In genomic region chr22:42190274-42190673, GRCh38 we compare ENCODE assay signal across 31 cellular contexts. TPM values are rescaled to one million over a fixed set of nuclear protein-coding genes. Genes with fewer than 3 reads are reported as not detected.
DNase-seq lines count a peak whose midpoint lies in the region; ATAC-seq and TF ChIP-seq lines count a peak whose summit lies in the region.
"Had no signal": no experiment of that assay in that cellular context is flagged by ENCODE, and none has a peak within 500 bp of the region (broad histone marks: within the 10 kb centered on the region; RNA-seq: fewer than 3 reads in every experiment).

No MANE protein-coding gene starts in this region.

- DNase-seq in EH (ENCODE audit: low read depth) (peak; percentile 37), T-helper 17 cell (no peak), fibroblast of gingiva (ENCODE audit: low read depth) (peak; percentile 18), trophoblast cell (peak; percentile 66 to 68), germinal center (ENCODE audit: low spot score) (no peak), NCI-H510A treated with DMSO at 0.1 percent for 48 hours (lab: John Stamatoyannopoulos, UW) (no peak), thyroid gland (no peak)
- DNase-seq: activated CD4-positive, alpha-beta T cell treated with anti-CD3 and anti-CD28 coated beads for 1 hour; activated CD8-positive, alpha-beta T cell treated with anti-CD3 and anti-CD28 coated beads for 36 hours; activated gamma-delta T cell treated with Interleukin-2 at 50 U/mL for 16 hours; activated T-cell treated with anti-CD3 and anti-CD28 coated beads for 4 hours; COR-L47; DMS79 treated with DMSO at 0.1 percent for 48 hours; effector memory CD4-positive, alpha-beta T cell; NCI-H1436 treated with DMSO at 0.1 percent for 48 hours; NCI-H526; Peyer's patch; posterior cingulate gyrus; right lobe of liver; stimulated activated CD4-positive, alpha-beta T cell treated with anti-CD3 and anti-CD28 coated beads, Interleukin-15, amount 100 ng/mL, for 24 hours; stimulated activated naive CD8-positive, alpha-beta T cell treated with anti-CD3 and anti-CD28 coated beads, Interleukin-15, Interleukin-2, amounts not matched to agents 100 U/mL and 50 U/mL, for 24 hours; T-helper 1 cell had no signal

- no peak overlapping the region for H3K18ac ChIP-seq in trophoblast cell (ENCODE audit: low read length)

- no peak overlapping the region for H3K9ac ChIP-seq in trophoblast cell (ENCODE audit: low read length)

- H3K4me1 Mint-ChIP-seq in T-helper 17 cell = peaks cover 66% of the 10 kb centered on the region

- H3K9me3 ChIP-seq in T-helper 17 cell (ENCODE audit: control insufficient read depth, low read length, poor library complexity, severe bottlenecking) (no peaks in the 10 kb centered on the region), trophoblast cell (ENCODE audit: insufficient read depth, low read depth, low read length) (no peaks in the 10 kb centered on the region), thyroid gland (no peaks in the 10 kb centered on the region)
- H3K9me3 ChIP-seq: A549, breast epithelium, esophagus muscularis mucosa, Peyer's patch, right lobe of liver, SJSA1 had no signal

- H3K27me3 Mint-ChIP-seq in T-helper 17 cell = no peaks in the 10 kb centered on the region
- H3K27me3 Mint-ChIP-seq: activated CD8-positive, alpha-beta T cell treated with anti-CD3 and anti-CD28 coated beads for 36 hours; B cell had no signal

- H2AK5ac ChIP-seq in trophoblast cell (ENCODE audit: low read length) = no peak overlapping the region

- H3K4ac ChIP-seq in trophoblast cell (ENCODE audit: low read depth, low read length) = no peak overlapping the region

- H3K27ac Mint-ChIP-seq in T-helper 17 cell = peak overlapping the region; percentile 97
- H3K27ac Mint-ChIP-seq: activated CD8-positive, alpha-beta T cell treated with anti-CD3 and anti-CD28 coated beads for 36 hours; B cell had no signal

- no peak overlapping the region for H2AFZ ChIP-seq in trophoblast cell (ENCODE audit: insufficient read depth, low read length, poor library complexity)

- H3K27ac ChIP-seq in trophoblast cell (ENCODE audit: low read depth, low read length) (no peak overlapping the region), thyroid gland (no peak overlapping the region)
- H3K27ac ChIP-seq: A549, breast epithelium, esophagus muscularis mucosa, Peyer's patch, right lobe of liver, SJSA1 had no signal

- H4K8ac ChIP-seq in trophoblast cell (ENCODE audit: low read depth, low read length) = no peak overlapping the region

- no peak for TF ChIP-seq CTCF in thyroid gland (IDR thresholded peaks at IDR 0.05)

- no peak overlapping the region for H4K12ac ChIP-seq in trophoblast cell (ENCODE audit: low read depth, low read length)

- H3K36me3 ChIP-seq in trophoblast cell (ENCODE audit: control insufficient read depth in 1 of 2, insufficient read depth in 2 of 2, low read length in 2 of 2) (no peaks in the 10 kb centered on the region), thyroid gland (no peaks in the 10 kb centered on the region)
- H3K36me3 ChIP-seq: breast epithelium, esophagus muscularis mucosa, Peyer's patch, right lobe of liver, SJSA1 had no signal

- H3K4me3 ChIP-seq in trophoblast cell (ENCODE audit: low read depth, low read length) = no peak overlapping the region
- H3K4me3 ChIP-seq in thyroid gland (replicated peaks in 1 of 3) = no peak overlapping the region
- H3K4me3 ChIP-seq: A549, breast epithelium, esophagus muscularis mucosa, GM12878, lung, Peyer's patch, right lobe of liver, SJSA1 had no signal

- H3K36me3 Mint-ChIP-seq in T-helper 17 cell (ENCODE audit: low read depth) = peaks cover 2% of the 10 kb centered on the region

- no peak for ATAC-seq in T-helper 17 cell
- ATAC-seq in GM18873 (IDR thresholded peaks at IDR 0.05; ENCODE audit: low FRiP score, unreplicated experiment) = no peak
- ATAC-seq: A549; activated CD8-positive, alpha-beta T cell treated with anti-CD3 and anti-CD28 coated beads for 36 hours; GM12878; stimulated activated naive CD8-positive, alpha-beta T cell treated with anti-CD3 and anti-CD28 coated beads, Interleukin-15, Interleukin-2, amounts not matched to agents 100 U/mL and 50 U/mL, for 24 hours had no signal

- H3K4me1 ChIP-seq in trophoblast cell (ENCODE audit: control insufficient read depth in 1 of 2, insufficient read depth in 2 of 2, low read length in 2 of 2) (peaks cover 7 to 11% of the 10 kb centered on the region in 2 experiments), thyroid gland (peaks cover 7 to 38% of the 10 kb centered on the region in 2 donors)
- H3K4me1 ChIP-seq: breast epithelium had no signal

- no peak overlapping the region for H2BK5ac ChIP-seq in trophoblast cell (ENCODE audit: low read depth, low read length, poor library complexity)

- no peak overlapping the region for H4K91ac ChIP-seq in trophoblast cell (ENCODE audit: low read depth, low read length)

- H3K79me2 ChIP-seq in trophoblast cell (ENCODE audit: control insufficient read depth, insufficient read depth, low read length, poor library complexity) = no peaks in the 10 kb centered on the region

- H3K23ac ChIP-seq in trophoblast cell (ENCODE audit: low read length) = no peak overlapping the region

- no peak overlapping the region for H3K4me2 ChIP-seq in trophoblast cell (ENCODE audit: low read length)
- H3K4me2 ChIP-seq: A549 had no signal

- no peak for TF ChIP-seq POLR2A in thyroid gland (IDR thresholded peaks at IDR 0.05)

- H3K14ac ChIP-seq in trophoblast cell (ENCODE audit: low read length) = no peak overlapping the region

- H3K79me1 ChIP-seq in trophoblast cell (ENCODE audit: low read length) = no peaks in the 10 kb centered on the region

- no peak overlapping the region for H2BK12ac ChIP-seq in trophoblast cell (ENCODE audit: low read length)

- no peak overlapping the region for H3K4me3 Mint-ChIP-seq in T-helper 17 cell
- H3K4me3 Mint-ChIP-seq: activated CD8-positive, alpha-beta T cell treated with anti-CD3 and anti-CD28 coated beads for 36 hours; B cell; neural crest cell had no signal

- H2BK120ac ChIP-seq in trophoblast cell (ENCODE audit: insufficient read depth, low read length, poor library complexity) = no peak overlapping the region

- intact Hi-C loops in thyroid gland (cut with DNase I) = no loop called here

- no CpG with 5 or more reads among the region's 1 CpG for WGBS in trophoblast cell (ENCODE audit: extremely low coverage, insufficient coverage, insufficient read length)
- 100% methylated on average over 1 of the region's 1 CpG for WGBS in thyroid gland, 2 donors

- H3K27me3 ChIP-seq in trophoblast cell (ENCODE audit: insufficient read depth, low read length) (no peaks in the 10 kb centered on the region), thyroid gland (no peaks in the 10 kb centered on the region)
- H3K27me3 ChIP-seq: breast epithelium, esophagus muscularis mucosa, Peyer's patch, right lobe of liver, SJSA1 had no signal

RNA-seq across cellular contexts. Expression of gene CYP2D6, which starts 59.7 kb away (rescaled TPM):
- total RNA-seq in T-helper 17 cell = 1 to 10 TPM; 5.9 to 9.6 TPM
- 0.31 and 0.48 TPM in 2 replicates for polyA plus RNA-seq in trophoblast cell (2013)
- 1 to 10 TPM in 2 of 4 donors, under 1 TPM in 2; 0.73 to 2.7 (median 1.6) TPM for total RNA-seq in thyroid gland

Comparison
In these comparisons a context has a peak if more than half of its experiments do, and no peak if none do; other contexts are left out.
1. DNase-seq: peak in EH (single experiment), fibroblast of gingiva (single experiment) and trophoblast cell (2 of 2); none in T-helper 17 cell (0 of 3), germinal center (single experiment), NCI-H510A treated with DMSO at 0.1 percent for 48 hours (single experiment) and thyroid gland (0 of 2).